ENCODE assay signal across 8 cellular contexts in the genomic region with DNA sequence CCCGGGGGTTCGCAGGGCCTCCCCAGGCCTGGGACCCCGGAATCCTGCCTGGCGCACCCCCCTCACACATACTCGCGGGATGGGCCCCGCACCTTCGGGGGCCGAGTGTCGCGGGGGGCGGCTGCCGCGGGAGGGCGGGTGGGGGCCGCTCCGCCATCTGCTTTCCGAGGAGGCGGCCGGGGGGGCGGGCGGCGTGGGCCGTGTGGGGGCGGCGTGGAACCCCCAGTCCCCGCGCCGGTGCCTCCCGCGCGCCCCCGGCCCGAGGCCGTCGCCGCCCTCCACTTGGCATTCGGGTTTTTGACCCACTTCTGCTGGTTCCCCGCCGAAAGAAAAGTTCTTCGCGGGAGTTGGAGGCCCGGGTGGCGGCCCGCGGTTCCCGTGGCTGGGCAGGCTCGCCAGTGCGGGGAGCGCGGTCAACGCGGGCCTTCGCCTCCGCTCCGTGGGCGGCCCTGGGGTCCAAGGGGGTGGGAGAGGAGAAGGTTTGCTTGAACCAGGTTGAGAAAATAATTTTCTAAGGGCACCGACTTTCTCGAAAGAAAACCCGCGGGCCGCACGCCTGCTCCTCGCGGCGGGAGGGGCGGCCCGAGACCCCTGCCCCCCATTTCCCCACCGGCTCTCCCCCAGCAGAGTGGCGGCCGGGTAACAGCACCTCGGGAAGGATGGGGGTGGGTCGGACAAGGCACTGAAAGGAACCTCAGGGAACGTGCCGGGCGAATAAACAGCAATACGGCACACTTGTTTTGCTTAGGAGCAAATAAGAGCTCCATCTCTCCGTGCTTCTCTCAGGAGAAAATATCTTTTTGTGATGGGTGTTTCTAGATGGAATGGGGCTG. TPM values are rescaled to one million over a fixed set of nuclear protein-coding genes. Genes with fewer than 3 reads are reported as not detected.
DNase-seq lines count a peak whose midpoint lies in the region; ATAC-seq, FAIRE-seq and TF ChIP-seq lines count a peak whose summit lies in the region.

No MANE protein-coding gene starts in this region.

- 2% methylated on average over 39 to 65 of the region's 78 CpGs for WGBS in lower leg skin, 2 donors
- 6% methylated on average over 25 of the region's 78 CpGs; no CpG with 5 or more reads in 1 of the 2 donors for WGBS in transverse colon (ENCODE audit: low coverage in 1 of 2), 2 donors

- H3K27me3 ChIP-seq in cardiac muscle cell (no peaks in the 10 kb centered on the region), transverse colon (no peaks in the 10 kb centered on the region)

- H3K9me3 ChIP-seq in cardiac muscle cell (ENCODE audit: low read depth) (no peaks in the 10 kb centered on the region), transverse colon (no peaks in the 10 kb centered on the region)

- H3K4me3 ChIP-seq in cardiac muscle cell (peak overlapping the region; percentile 98), astrocyte of the cerebellum (ENCODE audit: low read depth, low read length) (peak overlapping the region; percentile 66), lower leg skin (ENCODE audit: low read depth, poor library complexity, severe bottlenecking) (peak overlapping the region; percentile 87), transverse colon (peak overlapping the region; percentile 73 to 99 (median 96))

- TF ChIP-seq EP300 in transverse colon (IDR thresholded peaks at IDR 0.05; ENCODE audit: low read depth), result no peak

- DNase-seq in cardiac muscle cell (ENCODE audit: low read depth in 1 of 2, low spot score in 1 of 2) (no peak), Right ventricle myocardium superior (no peak), astrocyte of the cerebellum (ENCODE audit: low read depth) (no peak), lower leg skin (ENCODE audit: low spot score in 2 of 2) (no peak), transverse colon (no peak), GM12892 (ENCODE audit: insufficient read length) (no peak), NCI-H2196 treated with DMSO at 0.1 percent for 48 hours (lab: John Stamatoyannopoulos, UW; ENCODE audit: unreplicated experiment) (no peak)

- H3K27ac ChIP-seq in cardiac muscle cell (peak overlapping the region; percentile 79), transverse colon (peak overlapping the region; percentile 94 to 98 (median 96))

- TF ChIP-seq POLR2A in lower leg skin (IDR thresholded peaks at IDR 0.05) (no peak), transverse colon (IDR thresholded peaks at IDR 0.05) (no peak), GM12892 (IDR thresholded peaks at IDR 0.05; ENCODE audit: low read depth, low read length) (no peak)

- in situ Hi-C loops in astrocyte of the cerebellum (cut with HindIII; ENCODE audit: low sequenced_read_pairs), result no loop called here
- in situ Hi-C loops in transverse colon (cut with MboI; ENCODE audit: low pct_ligation_motif_present in 1 of 4, low pct_unique_long_range_greater_than_20kb in 1 of 4, low sequenced_read_pairs in 3 of 4), result no loop called here

- FAIRE-seq in GM12892 (lab: Jason Lieb, UNC), result no peak

- ATAC-seq in Right ventricle myocardium superior (ENCODE audit: poor library complexity) (no peak), HG03196 (IDR thresholded peaks at IDR 0.05; ENCODE audit: unreplicated experiment) (no peak)

- H3K36me3 ChIP-seq in cardiac muscle cell (peaks cover 17% of the 10 kb centered on the region), transverse colon (peaks cover 0 to 6% (median 0%) of the 10 kb centered on the region in 4 donors)

- H3K4me1 ChIP-seq in cardiac muscle cell (ENCODE audit: low read depth), result peaks cover 7% of the 10 kb centered on the region
- H3K4me1 ChIP-seq in transverse colon, result peaks cover 6 to 23% (median 20%) of the 10 kb centered on the region in 4 donors

- intact Hi-C loops in Right ventricle myocardium superior (cut with DNase I), result no loop called here
- intact Hi-C loops in lower leg skin (cut with DNase I; ENCODE audit: low total_unique reads), result no loop called here
- intact Hi-C loops in transverse colon (cut with DNase I; ENCODE audit: low total_unique reads), result no loop called here

- no peak for TF ChIP-seq CTCF in cardiac muscle cell (IDR thresholded peaks at IDR 0.05; ENCODE audit: low read depth, low read length)
- TF ChIP-seq CTCF in astrocyte of the cerebellum (IDR thresholded peaks at IDR 0.05; ENCODE audit: low read depth, low read length, missing control alignments), result no peak
- TF ChIP-seq CTCF in lower leg skin (IDR thresholded peaks at IDR 0.05), result no peak
- no peak for TF ChIP-seq CTCF in transverse colon (IDR thresholded peaks at IDR 0.05)

RNA-seq across cellular contexts. Expression of gene PHF13, which starts 1.6 kb away (rescaled TPM):
- 20.6 and 31.6 TPM in 2 replicates for total RNA-seq in cardiac muscle cell
- polyA plus RNA-seq in cardiac muscle cell, result 16.8 and 25.9 TPM in 2 replicates
- 8.6 TPM for total RNA-seq in Right ventricle myocardium superior
- total RNA-seq in lower leg skin, result 10 to 100 TPM; 18.4 to 26.7 (median 21.1) TPM
- total RNA-seq in transverse colon, result 10 to 100 TPM in 2 of 4 donors, 1 to 10 TPM in 2; 8.7 to 17.3 (median 10.3) TPM
- polyA plus RNA-seq in GM12892 (2012; ENCODE audit: missing spikeins), result 10.0 TPM

RNA-seq across cellular contexts. Expression of gene THAP3, which starts 9.5 kb away (rescaled TPM):
- total RNA-seq in cardiac muscle cell (46.0 and 55.5 TPM in 2 replicates), Right ventricle myocardium superior (11.5 TPM), lower leg skin (10 to 100 TPM; 20.1 to 26.9 (median 23.4) TPM), transverse colon (10 to 100 TPM in 2 of 4 donors, 1 to 10 TPM in 2; 7.5 to 21.0 (median 13.2) TPM)
- polyA plus RNA-seq in cardiac muscle cell, result 35.1 and 43.7 TPM in 2 replicates
- polyA plus RNA-seq in GM12892 (2012; ENCODE audit: missing spikeins), result 10.6 TPM

RNA-seq across cellular contexts. Expression of gene KLHL21, which starts 12.5 kb away (rescaled TPM):
- 62.7 and 90.5 TPM in 2 replicates for total RNA-seq in cardiac muscle cell
- 37.3 and 40.6 TPM in 2 replicates for polyA plus RNA-seq in cardiac muscle cell
- total RNA-seq in Right ventricle myocardium superior, result 111 TPM
- 100 to 1,000 TPM in 3 of 4 donors, 10 to 100 TPM in 1; 89.6 to 147 (median 130) TPM for total RNA-seq in lower leg skin
- 10 to 100 TPM; 23.6 to 67.7 (median 36.1) TPM for total RNA-seq in transverse colon
- polyA plus RNA-seq in GM12892 (2012; ENCODE audit: missing spikeins), result 3.8 TPM

RNA-seq across cellular contexts. Expression of gene ZBTB48, which starts 35.4 kb away (rescaled TPM):
- total RNA-seq in cardiac muscle cell (38.5 and 46.3 TPM in 2 replicates), Right ventricle myocardium superior (11.7 TPM), lower leg skin (10 to 100 TPM; 31.6 to 40.4 (median 34.8) TPM), transverse colon (10 to 100 TPM; 18.3 to 37.7 (median 30.5) TPM)
- polyA plus RNA-seq in cardiac muscle cell, result 22.4 and 28.8 TPM in 2 replicates
- polyA plus RNA-seq in GM12892 (2012; ENCODE audit: missing spikeins), result 13.4 TPM
